Comparison of ENCODE assay signal across 17 cellular contexts in the genomic region with DNA sequence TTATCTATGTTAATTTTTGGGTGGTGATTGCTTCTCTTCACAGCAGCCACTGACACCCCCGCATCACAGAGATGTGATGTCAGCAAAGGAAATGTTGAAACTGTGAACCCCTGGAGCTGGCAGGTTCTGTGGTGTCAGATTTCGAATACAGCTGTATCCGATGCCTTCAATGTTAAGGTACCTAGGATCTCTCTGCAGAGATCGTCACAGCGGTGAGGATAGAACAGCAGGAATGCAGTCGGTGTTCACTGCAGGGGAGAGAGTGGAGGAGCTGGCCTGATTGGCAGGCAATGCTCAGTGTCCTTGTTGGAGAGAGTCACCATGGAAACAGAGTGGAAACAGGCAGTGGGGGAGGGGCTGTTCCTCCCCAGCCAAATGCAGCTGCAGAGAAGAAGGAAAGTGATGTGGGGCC.
DNase-seq lines count a peak whose midpoint lies in the region; ATAC-seq and TF ChIP-seq lines count a peak whose summit lies in the region.
"Had no signal": no experiment of that assay in that cellular context is flagged by ENCODE, and none has a peak within 500 bp of the region (broad histone marks: within the 10 kb centered on the region; RNA-seq: fewer than 3 reads in every experiment).

No MANE protein-coding gene starts in this region.

- TF ChIP-seq CTCF in GM10266 (IDR thresholded peaks at IDR 0.05; ENCODE audit: control insufficient read depth, insufficient read depth, low read depth, missing control alignments) = no peak

- H3K4me3 ChIP-seq in HUES48 (ENCODE audit: low read depth, low read length) = peak overlapping the region; percentile 21; the same call in 1 of the 2 replicates
- H3K4me3 ChIP-seq: lower lobe of right lung, skin epidermis had no signal

- H3K4me1 ChIP-seq in HUES48 (ENCODE audit: control insufficient read depth, insufficient read depth, low read length) = no peaks in the 10 kb centered on the region
- H3K4me1 ChIP-seq: lower lobe of right lung had no signal

- ATAC-seq in HG03520 (IDR thresholded peaks at IDR 0.05; ENCODE audit: unreplicated experiment) (no peak), GM18511 (IDR thresholded peaks at IDR 0.05; ENCODE audit: unreplicated experiment) (no peak)
- ATAC-seq: lower lobe of right lung; stimulated activated naive CD8-positive, alpha-beta T cell treated with anti-CD3 and anti-CD28 coated beads, Interleukin-15, Interleukin-2, amounts not matched to agents 100 U/mL and 50 U/mL, for 24 hours had no signal

- H3K9me3 ChIP-seq in HUES48 (ENCODE audit: control insufficient read depth, insufficient read depth, low read length) = peaks cover 81% of the 10 kb centered on the region
- H3K9me3 ChIP-seq: lower lobe of right lung had no signal

- H3K27me3 ChIP-seq in HUES48 (ENCODE audit: control insufficient read depth, insufficient read depth, low read length) = no peaks in the 10 kb centered on the region

- H3K9ac ChIP-seq in HUES48 (ENCODE audit: low read depth, low read length) = no peak overlapping the region

- no peaks in the 10 kb centered on the region for H3K36me3 ChIP-seq in HUES48 (ENCODE audit: control insufficient read depth, insufficient read depth, low read length)
- H3K36me3 ChIP-seq: lower lobe of right lung had no signal

- no peak overlapping the region for H3K27ac ChIP-seq in HUES48 (ENCODE audit: low read depth, low read length)
- H3K27ac ChIP-seq: lower lobe of right lung, skin epidermis had no signal

- peak; percentile 20 for DNase-seq in RPMI7951 (ENCODE audit: low read depth)
- DNase-seq in hypothalamus (lab: John Stamatoyannopoulos, UW) = peak in 48 of 51 donors; percentile 13 to 90 (median 71)
- peak; percentile 89 for DNase-seq in pons (ENCODE audit: low spot score)
- no peak for DNase-seq in stimulated activated CD4-positive, alpha-beta T cell treated with anti-CD3 and anti-CD28 coated beads, Interleukin-15, amount 100 ng/mL, for 24 hours
- DNase-seq in GM10266 (ENCODE audit: extremely low spot score) = no peak
- DNase-seq: activated CD4-positive, alpha-beta memory T cell treated with anti-CD3 and anti-CD28 coated beads, Interleukin-2, amount 10 ng/mL, durations not matched to agents 7 days and 5 days; aorta; dermis blood vessel endothelial cell; lower lobe of right lung; NCI-H2081; nephron progenitor cell; SIG-M5; stimulated activated naive CD8-positive, alpha-beta T cell treated with anti-CD3 and anti-CD28 coated beads, Interleukin-15, Interleukin-2, amounts not matched to agents 100 U/mL and 50 U/mL, for 24 hours had no signal

Comparison
In these comparisons a context has a peak if more than half of its experiments do, and no peak if none do; other contexts are left out.
1. DNase-seq: peak in RPMI7951 (single experiment), hypothalamus (48 of 51) and pons (single experiment); none in stimulated activated CD4-positive, alpha-beta T cell treated with anti-CD3 and anti-CD28 coated beads, Interleukin-15, amount 100 ng/mL, for 24 hours (single experiment) and GM10266 (single experiment).